ENCODE assay signal across 12 cellular contexts in genomic region chr9:19782005-19782404, GRCh38. TPM values are rescaled to one million over a fixed set of nuclear protein-coding genes. Genes with fewer than 3 reads are reported as not detected.
DNase-seq lines count a peak whose midpoint lies in the region; ATAC-seq and TF ChIP-seq lines count a peak whose summit lies in the region.
"Had no signal": no experiment of that assay in that cellular context is flagged by ENCODE, and none has a peak within 500 bp of the region (broad histone marks: within the 10 kb centered on the region; RNA-seq: fewer than 3 reads in every experiment).

No MANE protein-coding gene starts in this region.

- DNase-seq in MCF 10A (ENCODE audit: unreplicated experiment): peak; percentile 31
- no peak for DNase-seq in breast epithelium (ENCODE audit: low spot score in 2 of 2)
- DNase-seq in RWPE1 (ENCODE audit: low spot score): peak; percentile 5
- peak; percentile 2 for DNase-seq in fibroblast of villous mesenchyme (ENCODE audit: low read depth)
- no peak for DNase-seq in mesothelial cell of epicardium (ENCODE audit: low spot score in 2 of 2, unreplicated experiment in 2 of 2)
- no peak for DNase-seq in chondrocyte (ENCODE audit: low spot score)
- DNase-seq: left lung; NCI-H2081 treated with DMSO at 0.1 percent for 48 hours; occipital lobe; stimulated activated naive CD8-positive, alpha-beta T cell treated with anti-CD3 and anti-CD28 coated beads, Interleukin-15, amount 100 ng/mL, for 72 hours had no signal

- no peak for ATAC-seq in HG03025 (IDR thresholded peaks at IDR 0.05; ENCODE audit: low FRiP score, unreplicated experiment)
- ATAC-seq in GM21619 (IDR thresholded peaks at IDR 0.05; ENCODE audit: unreplicated experiment): no peak
- ATAC-seq: left lung; stimulated activated naive CD8-positive, alpha-beta T cell treated with anti-CD3 and anti-CD28 coated beads, Interleukin-15, amount 100 ng/mL, for 72 hours had no signal

- no peaks in the 10 kb centered on the region for H3K36me3 Mint-ChIP-seq in MCF 10A (ENCODE audit: insufficient read depth, unreplicated experiment)
- no peaks in the 10 kb centered on the region for H3K36me3 Mint-ChIP-seq in mesothelial cell of epicardium
- no peaks in the 10 kb centered on the region for H3K36me3 Mint-ChIP-seq in chondrocyte (ENCODE audit: low read depth)

- POLR2A ChIA-PET in MCF 10A (lab: Yijun Ruan, JAX) (no interaction called here), RWPE1 (lab: Yijun Ruan, JAX; ENCODE audit: low non-redundant PET) (no interaction called here)

- intact Hi-C loops in MCF 10A (cut with micrococcal nuclease) (no loop called here), breast epithelium (cut with DNase I; ENCODE audit: low total_unique reads) (no loop called here)

- H3K9me3 Mint-ChIP-seq in MCF 10A (ENCODE audit: unreplicated experiment) (no peaks in the 10 kb centered on the region), mesothelial cell of epicardium (no peaks in the 10 kb centered on the region), chondrocyte (ENCODE audit: low read depth) (no peaks in the 10 kb centered on the region)
- H3K9me3 Mint-ChIP-seq: stimulated activated naive CD8-positive, alpha-beta T cell treated with anti-CD3 and anti-CD28 coated beads, Interleukin-15, amount 100 ng/mL, for 72 hours had no signal

- BruUV-seq in MCF 10A (replicated peaks; lab: Mats Ljungman, UMichigan): no TSS peak

- no peaks in the 10 kb centered on the region for H3K4me1 ChIP-seq in breast epithelium
- H3K4me1 ChIP-seq: left lung had no signal

- no peaks in the 10 kb centered on the region for H3K9me3 ChIP-seq in breast epithelium
- H3K9me3 ChIP-seq: left lung had no signal

- TF ChIP-seq CTCF in MCF 10A (IDR thresholded peaks at IDR 0.05; ENCODE audit: unreplicated experiment) (no peak), breast epithelium (IDR thresholded peaks at IDR 0.05) (no peak), RWPE1 (conservative IDR thresholded peaks at IDR 0.05; ENCODE audit: low read depth) (no peak), fibroblast of villous mesenchyme (IDR thresholded peaks at IDR 0.05; ENCODE audit: insufficient read depth, low read depth, low read length) (no peak), mesothelial cell of epicardium (IDR thresholded peaks at IDR 0.05; ENCODE audit: unreplicated experiment) (no peak), chondrocyte (IDR thresholded peaks at IDR 0.05) (no peak)

- H3K27ac ChIP-seq in breast epithelium (no peak overlapping the region), RWPE1 (no peak overlapping the region)
- H3K27ac ChIP-seq: left lung had no signal

- H3K4me3 ChIP-seq in breast epithelium: no peak overlapping the region
- H3K4me3 ChIP-seq in fibroblast of villous mesenchyme (ENCODE audit: low read depth, low read length): no peak overlapping the region
- H3K4me3 ChIP-seq: left lung had no signal

- no peaks in the 10 kb centered on the region for H3K27me3 ChIP-seq in breast epithelium

- no peaks in the 10 kb centered on the region for H3K4me1 Mint-ChIP-seq in MCF 10A (ENCODE audit: insufficient read depth, unreplicated experiment)
- H3K4me1 Mint-ChIP-seq in mesothelial cell of epicardium: no peaks in the 10 kb centered on the region
- no peaks in the 10 kb centered on the region for H3K4me1 Mint-ChIP-seq in chondrocyte (ENCODE audit: low read depth)
- H3K4me1 Mint-ChIP-seq: stimulated activated naive CD8-positive, alpha-beta T cell treated with anti-CD3 and anti-CD28 coated beads, Interleukin-15, amount 100 ng/mL, for 72 hours had no signal

- no peak overlapping the region for H3K4me3 Mint-ChIP-seq in MCF 10A (ENCODE audit: unreplicated experiment)
- H3K4me3 Mint-ChIP-seq in mesothelial cell of epicardium: no peak overlapping the region
- no peak overlapping the region for H3K4me3 Mint-ChIP-seq in chondrocyte (ENCODE audit: unreplicated experiment)
- H3K4me3 Mint-ChIP-seq: stimulated activated naive CD8-positive, alpha-beta T cell treated with anti-CD3 and anti-CD28 coated beads, Interleukin-15, amount 100 ng/mL, for 72 hours had no signal

- no peaks in the 10 kb centered on the region for H3K36me3 ChIP-seq in breast epithelium
- H3K36me3 ChIP-seq: left lung had no signal

- TF ChIP-seq POLR2A in breast epithelium (IDR thresholded peaks at IDR 0.05): no peak

- H3K27ac Mint-ChIP-seq in MCF 10A (ENCODE audit: low read depth, unreplicated experiment) (no peak overlapping the region), mesothelial cell of epicardium (no peak overlapping the region), chondrocyte (ENCODE audit: unreplicated experiment) (no peak overlapping the region)
- H3K27ac Mint-ChIP-seq: stimulated activated naive CD8-positive, alpha-beta T cell treated with anti-CD3 and anti-CD28 coated beads, Interleukin-15, amount 100 ng/mL, for 72 hours had no signal

- H3K27me3 Mint-ChIP-seq in MCF 10A (ENCODE audit: insufficient read depth, unreplicated experiment) (peaks cover 13% of the 10 kb centered on the region), mesothelial cell of epicardium (ENCODE audit: low read depth) (peaks cover 56% of the 10 kb centered on the region), chondrocyte (ENCODE audit: low read depth) (peaks cover 17% of the 10 kb centered on the region)

- CTCF ChIA-PET in MCF 10A (lab: Yijun Ruan, JAX) (no interaction called here), RWPE1 (lab: Yijun Ruan, JAX) (no interaction called here)

RNA-seq across cellular contexts. Expression of gene SLC24A2, which starts 6.8 kb away (rescaled TPM):
- total RNA-seq in MCF 10A (2022) (not detected in 2 replicates), breast epithelium (under 1 TPM in 1 of 3 donors, not detected in 2; 0.66 TPM), fibroblast of villous mesenchyme (under 0.01 TPM in 1 of 2 replicates, not detected in the other), mesothelial cell of epicardium (0.11 to 0.20 TPM (median 0.20 TPM) in 3 replicates), chondrocyte (not detected in 3 replicates)

Comparison
In these comparisons a context has a peak if more than half of its experiments do, and no peak if none do; other contexts are left out.
1. DNase-seq: peak in MCF 10A (single experiment), RWPE1 (single experiment) and fibroblast of villous mesenchyme (single experiment); none in breast epithelium (0 of 2), mesothelial cell of epicardium (0 of 2) and chondrocyte (single experiment).